Comparison of ENCODE assay signal across 28 cellular contexts in the genomic region with DNA sequence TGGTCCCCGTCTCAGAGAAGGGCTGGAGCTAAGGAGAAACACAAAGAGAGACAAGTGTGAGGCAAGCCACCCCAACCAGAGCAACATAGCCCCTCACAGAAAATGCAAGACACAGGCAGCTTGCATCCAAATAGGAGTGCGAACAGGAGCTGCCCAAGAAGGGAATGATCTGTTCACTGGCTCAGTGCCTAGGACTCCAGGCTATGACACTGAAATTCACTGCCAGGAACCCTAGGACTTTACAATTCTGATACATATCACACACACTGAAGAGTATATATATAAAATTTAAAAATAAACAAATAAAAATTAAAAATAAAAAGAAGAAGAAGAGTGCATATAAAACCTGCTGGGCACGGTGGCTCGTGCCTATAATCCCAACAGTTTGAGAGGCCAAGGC. TPM values are rescaled to one million over a fixed set of nuclear protein-coding genes. Genes with fewer than 3 reads are reported as not detected.
DNase-seq lines count a peak whose midpoint lies in the region; ATAC-seq and TF ChIP-seq lines count a peak whose summit lies in the region.
"Had no signal": no experiment of that assay in that cellular context is flagged by ENCODE, and none has a peak within 500 bp of the region (broad histone marks: within the 10 kb centered on the region; RNA-seq: fewer than 3 reads in every experiment).

No MANE protein-coding gene starts in this region.

- H4K91ac ChIP-seq in neuronal stem cell (ENCODE audit: low read depth, low read length, poor library complexity) = no peak overlapping the region

- peaks cover 39% of the 10 kb centered on the region for H3K36me3 ChIP-seq in PC-3 (ENCODE audit: low read depth, low read length)
- H3K36me3 ChIP-seq in neuronal stem cell (replicated peaks in 1 of 2; ENCODE audit: control insufficient read depth in 2 of 2, insufficient read depth in 2 of 2, low read length in 2 of 2) = peaks cover 27 to 48% of the 10 kb centered on the region in 2 donors
- H3K36me3 ChIP-seq in prostate gland = no peaks in the 10 kb centered on the region
- peaks cover 0 to 30% of the 10 kb centered on the region in 2 donors for H3K36me3 ChIP-seq in adrenal gland (replicated peaks in 1 of 2)

- H3K14ac ChIP-seq in neuronal stem cell (ENCODE audit: low read length) = no peak overlapping the region

- no peak for TF ChIP-seq CTCF in PC-3 (conservative IDR thresholded peaks at IDR 0.05; ENCODE audit: low read depth, low read length)
- no peak for TF ChIP-seq CTCF in prostate gland (IDR thresholded peaks at IDR 0.05)
- TF ChIP-seq CTCF in GM13976 (IDR thresholded peaks at IDR 0.05; ENCODE audit: borderline replicate concordance, control extremely low read depth, extremely low read depth, insufficient read depth, missing control alignments) = no peak
- TF ChIP-seq CTCF in adrenal gland (IDR thresholded peaks at IDR 0.05) = no peak

- peak; percentile 49; the same call in 1 of the 2 replicates for ATAC-seq in PC-3
- ATAC-seq: GM12878 had no signal

- H3K4me2 ChIP-seq in PC-3 (ENCODE audit: low read length) = no peak overlapping the region
- H3K4me2 ChIP-seq in neuronal stem cell (ENCODE audit: insufficient read depth, low read length, poor library complexity, severe bottlenecking) = no peak overlapping the region
- H3K4me2 ChIP-seq: BLaER1 had no signal

- H2BK5ac ChIP-seq in neuronal stem cell (ENCODE audit: low read length) = no peak overlapping the region

- no TSS peak for BruUV-seq in PC-3 (replicated peaks; lab: Mats Ljungman, UMichigan)

- no peak overlapping the region for H3K23ac ChIP-seq in neuronal stem cell (ENCODE audit: low read depth, low read length, poor library complexity)

- no peak overlapping the region for H2AK5ac ChIP-seq in neuronal stem cell (ENCODE audit: low read depth, low read length)

- H2BK120ac ChIP-seq in neuronal stem cell (ENCODE audit: low read depth, low read length) = no peak overlapping the region

- no peaks in the 10 kb centered on the region for H3K27me3 ChIP-seq in PC-3 (ENCODE audit: low read length)
- no peaks in the 10 kb centered on the region for H3K27me3 ChIP-seq in neuronal stem cell (ENCODE audit: control insufficient read depth in 3 of 3, insufficient read depth in 3 of 3, low read depth in 1 of 3, low read length in 3 of 3)
- H3K27me3 ChIP-seq in prostate gland (replicated peaks; ENCODE audit: insufficient read depth) = no peaks in the 10 kb centered on the region
- no peaks in the 10 kb centered on the region for H3K27me3 ChIP-seq in adrenal gland
- H3K27me3 ChIP-seq: BE2C, BLaER1 had no signal

- DNase-seq in PC-3 (no peak), neuronal stem cell (ENCODE audit: low spot score) (no peak), prostate gland (ENCODE audit: low spot score) (peak; percentile 67), GM13976 (ENCODE audit: low spot score) (no peak), adrenal gland (no peak), putamen (ENCODE audit: low spot score) (no peak)
- DNase-seq: 8988T; ACHN; BE2C; C1 segment of cervical spinal cord; CD4-positive, alpha-beta memory T cell; CD4-positive, CD25-positive, alpha-beta regulatory T cell; CD8-positive, alpha-beta memory T cell; COR-L47; DMS 273 treated with DMSO at 0.1 percent for 48 hours; DMS153; DMS53; DMS79; DND-41; EL; GDM1 had no signal

- no peak overlapping the region for H2AFZ ChIP-seq in PC-3 (ENCODE audit: low read length)
- no peak overlapping the region for H2AFZ ChIP-seq in neuronal stem cell (ENCODE audit: low read length)

- H3K79me2 ChIP-seq in PC-3 (ENCODE audit: low read length) = peaks cover 40% of the 10 kb centered on the region

- H3K18ac ChIP-seq in neuronal stem cell (ENCODE audit: low read length) = no peak overlapping the region

- intact Hi-C loops in PC-3 (cut with micrococcal nuclease) (no loop called here), prostate gland (cut with DNase I) (loop anchor here (5.0 kb wide), 1 partner anchor 550 kb away; a partner anchor contains a TSS), adrenal gland (cut with DNase I) (loop anchor here in 1 of 2 donors (5.0 kb wide), 1 partner anchor 36 kb away; no protein-coding TSS in a partner anchor)

- no peak overlapping the region for H3K4me3 ChIP-seq in PC-3 (ENCODE audit: low read length)
- H3K4me3 ChIP-seq in neuronal stem cell (ENCODE audit: low read length in 2 of 2) = no peak overlapping the region
- H3K4me3 ChIP-seq in prostate gland = no peak overlapping the region
- H3K4me3 ChIP-seq in adrenal gland = no peak overlapping the region
- H3K4me3 ChIP-seq: BLaER1, GM12878 had no signal

- H3K27ac ChIP-seq in PC-3 (ENCODE audit: low read length) (no peak overlapping the region), neuronal stem cell (replicated peaks; ENCODE audit: low read length) (no peak overlapping the region), prostate gland (no peak overlapping the region), adrenal gland (no peak overlapping the region)
- H3K27ac ChIP-seq: BLaER1 had no signal

- CTCF ChIA-PET in PC-3 (lab: Charles Lee) = no interaction called here

- in situ Hi-C loops in GM13976 (cut with MboI; ENCODE audit: low sequenced_read_pairs, unreplicated experiment) = no loop called here

- H3F3A ChIP-seq in PC-3 (ENCODE audit: low read length, unreplicated experiment) = peaks cover 3% of the 10 kb centered on the region

- H2BK12ac ChIP-seq in neuronal stem cell (ENCODE audit: low read length) = no peak overlapping the region

- H3K4me1 ChIP-seq in PC-3 (ENCODE audit: insufficient read depth, low read length) (peaks cover 13% of the 10 kb centered on the region), neuronal stem cell (ENCODE audit: control insufficient read depth in 2 of 2, insufficient read depth in 1 of 2, low read depth in 1 of 2, low read length in 2 of 2) (peaks cover 0 to 5% of the 10 kb centered on the region in 2 donors), prostate gland (replicated peaks) (no peaks in the 10 kb centered on the region), adrenal gland (replicated peaks in 1 of 2) (peaks cover 0 to 9% of the 10 kb centered on the region in 2 donors)
- H3K4me1 ChIP-seq: BE2C had no signal

- no peak overlapping the region for H2BK15ac ChIP-seq in neuronal stem cell (ENCODE audit: low read length)

- H3K9ac ChIP-seq in PC-3 (ENCODE audit: low read length) = no peak overlapping the region
- no peak overlapping the region for H3K9ac ChIP-seq in neuronal stem cell (ENCODE audit: low read depth, low read length, poor library complexity)
- H3K9ac ChIP-seq: BLaER1 had no signal

- H3K79me1 ChIP-seq in neuronal stem cell (ENCODE audit: low read depth, low read length) = peaks cover 4% of the 10 kb centered on the region

- WGBS in neuronal stem cell (ENCODE audit: extremely low coverage in 2 of 2, insufficient read length in 2 of 2, insufficient replicate concordance in 1 of 2), 2 donors = no CpG with 5 or more reads among the region's 4 CpGs
- WGBS in prostate gland = 29% methylated on average over 4 of the region's 4 CpGs
- WGBS in adrenal gland, 4 donors = 91 to 96% (median 95%) methylated on average over 4 of the region's 4 CpGs

- H3K4ac ChIP-seq in neuronal stem cell (ENCODE audit: low read length) = peak overlapping the region; percentile 39

- no peaks in the 10 kb centered on the region for H4K20me1 ChIP-seq in PC-3 (ENCODE audit: low read length)

- H3K9me2 ChIP-seq in PC-3 (replicated peaks; ENCODE audit: low read length) = no peaks in the 10 kb centered on the region

- POLR2A ChIA-PET in PC-3 (lab: Charles Lee; ENCODE audit: unreplicated experiment) = no interaction called here

- TF ChIP-seq POLR2A in prostate gland (IDR thresholded peaks at IDR 0.05) (no peak), adrenal gland (IDR thresholded peaks at IDR 0.05) (no peak)

- H4K8ac ChIP-seq in neuronal stem cell (ENCODE audit: low read depth, low read length) = no peak overlapping the region

- H3K9me3 ChIP-seq in PC-3 (ENCODE audit: low read length) (0 out of 2 replicates have a peak, but pooled peaks cover 6% of the 10 kb centered on the region), neuronal stem cell (replicated peaks in 1 of 2; ENCODE audit: control insufficient read depth in 2 of 2, insufficient read depth in 1 of 2, low read depth in 1 of 2, low read length in 2 of 2) (peaks cover 15 to 16% of the 10 kb centered on the region in 2 donors), prostate gland (no peaks in the 10 kb centered on the region), adrenal gland (replicated peaks in 1 of 3) (peaks cover 0 to 2% (median 0%) of the 10 kb centered on the region in 3 donors)
- H3K9me3 ChIP-seq: BE2C had no signal

RNA-seq across cellular contexts. Expression of a gene that starts 5.2 kb away (rescaled TPM):
- 6.6 and 7.5 TPM in 2 replicates for total RNA-seq in PC-3 (2014; rRNA removed)
- polyA plus RNA-seq in neuronal stem cell (2013, experiment 1 of 2) = 8.0 TPM
- 8.5 TPM for polyA plus RNA-seq in neuronal stem cell (2013, experiment 2 of 2)
- 1 to 10 TPM; 6.1 to 6.8 TPM for total RNA-seq in prostate gland
- 1 to 10 TPM; 1.7 to 9.2 (median 6.7) TPM for total RNA-seq in adrenal gland
- polyA plus RNA-seq in adrenal gland = 10 to 100 TPM; 11.0 to 34.2 (median 16.6) TPM

RNA-seq across cellular contexts. Expression of a gene that starts 14.9 kb away (rescaled TPM):
- total RNA-seq in PC-3 (2014; rRNA removed) (not detected in 2 replicates), prostate gland (1 to 10 TPM in 1 of 2 donors, not detected in 1; 3.9 TPM), adrenal gland (not detected)
- polyA plus RNA-seq in neuronal stem cell (2013, experiment 1 of 2) = not detected
- not detected for polyA plus RNA-seq in neuronal stem cell (2013, experiment 2 of 2)
- polyA plus RNA-seq in adrenal gland = not detected
- total RNA-seq: A673; CD4-positive, alpha-beta memory T cell; CD4-positive, CD25-positive, alpha-beta regulatory T cell; CD8-positive, alpha-beta memory T cell; Daoy; G401; GM12878 had no signal
- polyA plus RNA-seq: AG04450; CD14-positive monocyte; CD4-positive, alpha-beta memory T cell; CD4-positive, CD25-positive, alpha-beta regulatory T cell; CD8-positive, alpha-beta memory T cell; GM12878 had no signal

RNA-seq across cellular contexts. Expression of a gene that starts 32.3 kb away (rescaled TPM):
- total RNA-seq in PC-3 (2014; rRNA removed) (0.40 and 1.5 TPM in 2 replicates), prostate gland (10 to 100 TPM in 1 of 2 donors, 1 to 10 TPM in 1; 5.3 to 11.5 TPM), adrenal gland (10 to 100 TPM in 1 of 8 donors, 1 to 10 TPM in 6, under 1 TPM in 1; 0.24 to 10.4 (median 6.8) TPM)
- 4.7 TPM for polyA plus RNA-seq in neuronal stem cell (2013, experiment 1 of 2)
- polyA plus RNA-seq in neuronal stem cell (2013, experiment 2 of 2) = 4.3 TPM
- 1 to 10 TPM; 2.6 to 4.2 (median 3.9) TPM for polyA plus RNA-seq in adrenal gland
